26 cellular contexts compared by ENCODE assay signal in genomic region chr4:168553714-168554370, GRCh38.
"Had no signal": no experiment of that assay in that cellular context is flagged by ENCODE, and none has a peak within 500 bp of the region (broad histone marks: within the 10 kb centered on the region; RNA-seq: fewer than 3 reads in every experiment).

No MANE protein-coding gene starts in this region.

- H3K4me1 ChIP-seq: pancreas, prostate gland, sigmoid colon, suprapubic skin, tibial artery, upper lobe of right lung had no signal

- H3K27ac ChIP-seq: left ventricle myocardium inferior, pancreas, prostate gland, sigmoid colon, spleen, suprapubic skin, thoracic aorta, tibial artery, upper lobe of right lung had no signal

- H3K9me3 ChIP-seq: left ventricle myocardium inferior, mucosa of descending colon, pancreas, prostate gland, sigmoid colon, spleen, suprapubic skin, thoracic aorta, tibial artery, upper lobe of right lung had no signal

- H3K27me3 ChIP-seq: pancreas, sigmoid colon, spleen, suprapubic skin, tibial artery, upper lobe of right lung had no signal

- FAIRE-seq: small intestine, urothelium cell line had no signal

- ATAC-seq: mucosa of descending colon; naive thymus-derived CD4-positive, alpha-beta T cell; natural killer cell treated with Interleukin-12 subunit alpha and Interleukin-12 subunit beta and Interleukin-15 and Interleukin-18, amount 100 ng/mL, for 72 hours; pancreas; right cardiac atrium; stimulated activated effector memory CD8-positive, alpha-beta T cell treated with anti-CD3 and anti-CD28 coated beads, Interleukin-12 subunit alpha, Interleukin-12 subunit beta, amount 100 ng/mL, for 72 hours; upper lobe of right lung had no signal

- H3K36me3 ChIP-seq: left ventricle myocardium inferior, pancreas, prostate gland, sigmoid colon, spleen, suprapubic skin, thoracic aorta, tibial artery, upper lobe of right lung had no signal

- DNase-seq: hypothalamus; immature natural killer cell; left ventricle myocardium inferior; midbrain; mucosa of descending colon; naive thymus-derived CD4-positive, alpha-beta T cell; nucleus accumbens; pancreas; posterior cingulate gyrus; retina; right cardiac atrium; sigmoid colon; small intestine; spleen; stimulated activated CD4-positive, alpha-beta T cell treated with anti-CD3 and anti-CD28 coated beads, Interleukin-4, amount 100 ng/mL, for 24 hours; stimulated activated naive CD4-positive, alpha-beta T cell; tibial artery; trophoblast cell; upper lobe of right lung had no signal

- H3K4me3 ChIP-seq: left ventricle myocardium inferior, lung, mucosa of descending colon, pancreas, prostate gland, sigmoid colon, spleen, suprapubic skin, thoracic aorta, tibial artery, upper lobe of right lung had no signal
